In the genomic region with DNA sequence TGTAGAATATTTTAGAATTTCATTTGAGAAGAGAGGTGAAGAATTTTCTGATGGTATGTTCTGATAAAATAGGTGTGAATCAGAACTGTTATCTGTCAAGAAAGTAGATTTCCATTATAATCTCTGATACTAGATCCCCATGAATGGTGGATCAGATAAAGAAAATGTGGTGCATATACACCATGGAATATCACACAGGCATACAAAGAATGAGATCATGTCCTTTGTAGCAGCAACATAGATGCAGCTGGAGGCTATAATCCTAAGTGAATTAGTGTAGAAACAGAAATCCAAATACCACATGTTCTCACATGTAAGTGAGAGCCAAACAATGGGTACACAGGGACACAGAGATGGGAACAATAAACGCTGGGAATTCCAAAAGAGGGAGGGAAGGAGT, we compare ENCODE assay signal across 1 cellular context.
TF ChIP-seq lines count a peak whose summit lies in the region.

No MANE protein-coding gene starts in this region.

TF ChIP-seq in GM23338, 12 proteins besides CTCF, POLR2A, EP300 and RAD21 (continued from another document):
- TF ChIP-seq ZNF462 (CRISPR knock-in tag; IDR thresholded peaks at IDR 0.05) (no peak), POLR2AphosphoS5 (IDR thresholded peaks at IDR 0.05; ENCODE audit: low read depth) (no peak), STAT1 (IDR thresholded peaks at IDR 0.05; ENCODE audit: unreplicated experiment) (no peak), ETS1 (IDR thresholded peaks at IDR 0.05) (no peak), REST (IDR thresholded peaks at IDR 0.05; ENCODE audit: unreplicated experiment) (no peak)
